Comparison of ENCODE assay signal across 13 cellular contexts in genomic region chr3:115071611-115072010, GRCh38.
DNase-seq lines count a peak whose midpoint lies in the region; ATAC-seq and TF ChIP-seq lines count a peak whose summit lies in the region.
"Had no signal": no experiment of that assay in that cellular context is flagged by ENCODE, and none has a peak within 500 bp of the region (broad histone marks: within the 10 kb centered on the region; RNA-seq: fewer than 3 reads in every experiment).

No MANE protein-coding gene starts in this region.

- DNase-seq in GM03348 (ENCODE audit: low spot score), result peak; percentile 64
- DNase-seq in brain microvascular endothelial cell, result peak; percentile 32
- DNase-seq in hippocampal formation (lab: John Stamatoyannopoulos, UW), result peak; percentile 54 to 89
- no peak for DNase-seq in gastrocnemius medialis
- no peak for DNase-seq in left lobe of liver (ENCODE audit: low spot score)
- no peak for DNase-seq in effector CD8-positive, alpha-beta T cell (lab: John Stamatoyannopoulos, UW)
- no peak for DNase-seq in NCI-H774 (lab: John Stamatoyannopoulos, UW)
- DNase-seq in AML-193 (lab: John Stamatoyannopoulos, UW), result no peak
- DNase-seq: activated CD4-positive, alpha-beta memory T cell treated with anti-CD3 and anti-CD28 coated beads for 36 hours; DMS79 treated with DMSO at 0.1 percent for 48 hours; NCI-H1694 treated with DMSO at 0.1 percent for 48 hours had no signal

- intact Hi-C loops in gastrocnemius medialis (cut with DNase I; ENCODE audit: low total_unique reads), result no loop called here

- no peak for TF ChIP-seq CTCF in brain microvascular endothelial cell (IDR thresholded peaks at IDR 0.05; ENCODE audit: low read depth, low read length, missing control alignments)
- no peak for TF ChIP-seq CTCF in gastrocnemius medialis (IDR thresholded peaks at IDR 0.05 in 4 of 5, conservative IDR thresholded peaks at IDR 0.05 in 1 of 5)

- H3K27me3 ChIP-seq in brain microvascular endothelial cell (replicated peaks) (no peaks in the 10 kb centered on the region), gastrocnemius medialis (no peaks in the 10 kb centered on the region)
- H3K27me3 ChIP-seq: adrenal gland had no signal

- in situ Hi-C loops in brain microvascular endothelial cell (cut with HindIII; ENCODE audit: low pct_ligation_motif_present, low sequenced_read_pairs), result no loop called here
- in situ Hi-C loops in gastrocnemius medialis (cut with MboI; ENCODE audit: low sequenced_read_pairs in 4 of 4), result no loop called here

- H3K27ac ChIP-seq in brain microvascular endothelial cell (peak overlapping the region; percentile 24), gastrocnemius medialis (peak overlapping the region; percentile 57 to 71 (median 60))

- no peaks in the 10 kb centered on the region for H3K9me3 ChIP-seq in gastrocnemius medialis
- H3K9me3 ChIP-seq: adrenal gland had no signal

- H3K4me3 ChIP-seq in brain microvascular endothelial cell (ENCODE audit: low read depth, low read length) (no peak overlapping the region), gastrocnemius medialis (peak overlapping the region in 1 of 4 donors; percentile 1)
- H3K4me3 ChIP-seq: adrenal gland had no signal

- peak; percentile 60 to 65 for ATAC-seq in gastrocnemius medialis
- no peak for ATAC-seq in left lobe of liver
- ATAC-seq: stimulated activated effector memory CD8-positive, alpha-beta T cell treated with anti-CD3 and anti-CD28 coated beads, Interleukin-12 subunit alpha, Interleukin-12 subunit beta, amount 100 ng/mL, for 72 hours had no signal

- H3K4me1 ChIP-seq in gastrocnemius medialis, result peaks cover 41 to 42% of the 10 kb centered on the region in 2 donors

- H3K36me3 ChIP-seq in brain microvascular endothelial cell (replicated peaks) (no peaks in the 10 kb centered on the region), gastrocnemius medialis (no peaks in the 10 kb centered on the region)
- H3K36me3 ChIP-seq: adrenal gland had no signal

- TF ChIP-seq POLR2A in gastrocnemius medialis (IDR thresholded peaks at IDR 0.05), result peak in 1 of 2 donors; percentile 36

Comparison
In these comparisons a context has a peak if more than half of its experiments do, and no peak if none do; other contexts are left out.
1. DNase-seq: peak in GM03348 (single experiment), brain microvascular endothelial cell (single experiment) and hippocampal formation (2 of 2); none in gastrocnemius medialis (0 of 2), left lobe of liver (single experiment), effector CD8-positive, alpha-beta T cell (single experiment), NCI-H774 (single experiment) and AML-193 (0 of 2).